ENCODE assay signal across 8 cellular contexts in genomic region chr15:42736178-42736792, GRCh38. TPM values are rescaled to one million over a fixed set of nuclear protein-coding genes. Genes with fewer than 3 reads are reported as not detected.
A peak's percentile ranks its signal among the peaks of the same experiment; 100 is the strongest.
DNase-seq lines count a peak whose midpoint lies in the region; ATAC-seq, FAIRE-seq and TF ChIP-seq lines count a peak whose summit lies in the region.

No MANE protein-coding gene starts in this region.

- H3K27me3 Mint-ChIP-seq in stimulated activated naive CD8-positive, alpha-beta T cell treated with anti-CD3 and anti-CD28 coated beads, Interleukin-15, Interleukin-2, amounts not matched to agents 100 ng/mL and 50 ng/mL, for 24 hours: no peaks in the 10 kb centered on the region

- no peaks in the 10 kb centered on the region for H3K9me3 Mint-ChIP-seq in stimulated activated naive CD8-positive, alpha-beta T cell treated with anti-CD3 and anti-CD28 coated beads, Interleukin-15, Interleukin-2, amounts not matched to agents 100 ng/mL and 50 ng/mL, for 24 hours

- peaks cover 17% of the 10 kb centered on the region for H3K4me1 Mint-ChIP-seq in stimulated activated naive CD8-positive, alpha-beta T cell treated with anti-CD3 and anti-CD28 coated beads, Interleukin-15, Interleukin-2, amounts not matched to agents 100 ng/mL and 50 ng/mL, for 24 hours (ENCODE audit: low read depth)

- H3K4me1 ChIP-seq in GM23248 (ENCODE audit: insufficient read depth) (peaks cover 4% of the 10 kb centered on the region), body of pancreas (peaks cover 30% of the 10 kb centered on the region)

- peak overlapping the region; percentile 89 for H3K9ac ChIP-seq in GM23248

- no peak overlapping the region for H3K27ac Mint-ChIP-seq in stimulated activated naive CD8-positive, alpha-beta T cell treated with anti-CD3 and anti-CD28 coated beads, Interleukin-15, Interleukin-2, amounts not matched to agents 100 ng/mL and 50 ng/mL, for 24 hours

- 1 to 2% methylated on average over 37 to 41 of the region's 55 CpGs for WGBS in GM23248 (ENCODE audit: low coverage in 1 of 2, low lambda C conversion rate in 2 of 2, missing lambda C conversion rate in 2 of 2), 2 experiments
- 2 to 17% methylated on average over 3 to 50 of the region's 55 CpGs for WGBS in body of pancreas, 2 donors

- H2AFZ ChIP-seq in GM23248: peak overlapping the region; percentile 97

- TF ChIP-seq POLR2A in body of pancreas (IDR thresholded peaks at IDR 0.05): no peak

- H3K9me3 ChIP-seq in GM23248 (ENCODE audit: low read depth) (no peaks in the 10 kb centered on the region), body of pancreas (no peaks in the 10 kb centered on the region)

- peaks cover 6% of the 10 kb centered on the region for H3F3A ChIP-seq in GM23248 (ENCODE audit: insufficient read depth)

- H3K9me2 ChIP-seq in GM23248 (ENCODE audit: insufficient read depth): no peaks in the 10 kb centered on the region

- peak overlapping the region; percentile 84 for H3K4me3 Mint-ChIP-seq in stimulated activated naive CD8-positive, alpha-beta T cell treated with anti-CD3 and anti-CD28 coated beads, Interleukin-15, Interleukin-2, amounts not matched to agents 100 ng/mL and 50 ng/mL, for 24 hours

- H3K79me2 ChIP-seq in GM23248 (ENCODE audit: insufficient read depth): peaks cover 19% of the 10 kb centered on the region

- H3K36me3 Mint-ChIP-seq in stimulated activated naive CD8-positive, alpha-beta T cell treated with anti-CD3 and anti-CD28 coated beads, Interleukin-15, Interleukin-2, amounts not matched to agents 100 ng/mL and 50 ng/mL, for 24 hours (ENCODE audit: low read depth): peaks cover 26% of the 10 kb centered on the region

- peak; percentile 18 for ATAC-seq in body of pancreas

- H3K27me3 ChIP-seq in GM23248 (replicated peaks; ENCODE audit: insufficient read depth) (no peaks in the 10 kb centered on the region), body of pancreas (no peaks in the 10 kb centered on the region), kidney epithelial cell (ENCODE audit: control insufficient read depth, insufficient read depth, low read length) (no peaks in the 10 kb centered on the region)

- TF ChIP-seq CTCF in GM10266 (IDR thresholded peaks at IDR 0.05; ENCODE audit: control insufficient read depth, insufficient read depth, low read depth, missing control alignments): no peak
- no peak for TF ChIP-seq CTCF in body of pancreas (IDR thresholded peaks at IDR 0.05)
- no peak for TF ChIP-seq CTCF in kidney epithelial cell (IDR thresholded peaks at IDR 0.05; ENCODE audit: insufficient read depth, low read length, poor library complexity, severe bottlenecking)
- TF ChIP-seq CTCF in D721Med (IDR thresholded peaks at IDR 0.05; ENCODE audit: insufficient read depth, missing control alignments): no peak

- DNase-seq in GM10266 (ENCODE audit: extremely low spot score) (peak; percentile 69), GM23248 (peak; percentile 53), NCI-H69 (lab: John Stamatoyannopoulos, UW) (peak; percentile 49), body of pancreas (no peak), kidney epithelial cell (ENCODE audit: low read depth) (no peak), NCI-H128 (lab: John Stamatoyannopoulos, UW; ENCODE audit: unreplicated experiment) (no peak), D721Med (ENCODE audit: insufficient read length, low spot score) (no peak)

- peak overlapping the region; percentile 99 for H3K4me2 ChIP-seq in GM23248 (ENCODE audit: unreplicated experiment)

- H3K4me3 ChIP-seq in GM23248 (peak overlapping the region; percentile 79), body of pancreas (peak overlapping the region; percentile 44 to 66), kidney epithelial cell (ENCODE audit: low read depth, low read length) (peak overlapping the region; percentile 89)

- intact Hi-C loops in body of pancreas (cut with DNase I): no loop called here

- in situ Hi-C loops in GM23248 (cut with MboI): no loop called here

- H3K27ac ChIP-seq in GM23248 (no peak overlapping the region; the same call in 1 of the 2 replicates), body of pancreas (peak overlapping the region; percentile 86 to 91 (median 88))

- H4K20me1 ChIP-seq in GM23248 (ENCODE audit: insufficient read depth): no peaks in the 10 kb centered on the region

- H3K36me3 ChIP-seq in GM23248 (ENCODE audit: low read depth): no peaks in the 10 kb centered on the region; the same call in 1 of the 2 replicates
- H3K36me3 ChIP-seq in body of pancreas (replicated peaks in 1 of 2; ENCODE audit: insufficient read depth in 1 of 2, low read depth in 2 of 2): peaks cover 12% of the 10 kb centered on the region in 2 donors
- H3K36me3 ChIP-seq in kidney epithelial cell (ENCODE audit: control insufficient read depth, insufficient read depth, low read length): peaks cover 8% of the 10 kb centered on the region

- FAIRE-seq in D721Med (lab: Jason Lieb, UNC): no peak

RNA-seq across cellular contexts. Expression of gene CDAN1, which starts 0.6 kb away (rescaled TPM):
- total RNA-seq in GM23248 (2014; rRNA removed; shearing (Covaris generic)): 13.0 and 17.8 TPM in 2 replicates
- polyA plus RNA-seq in GM23248 (2016; fragmentation: Nextera tagmentation; extraction: Ambion mirVana): 4.2 and 5.3 TPM in 2 replicates
- total RNA-seq in body of pancreas (10 to 100 TPM in 1 of 2 donors, 1 to 10 TPM in 1; 9.9 to 19.1 TPM), kidney epithelial cell (12.9 and 15.8 TPM in 2 replicates)

Comparison
In these comparisons a context has a peak if more than half of its experiments do, and no peak if none do; other contexts are left out.
1. DNase-seq: peak in GM10266 (single experiment), GM23248 (single experiment) and NCI-H69 (single experiment); none in body of pancreas (0 of 4), kidney epithelial cell (single experiment), NCI-H128 (single experiment) and D721Med (single experiment).
2. Peak in every context shown above with its lines, with median percentiles within 50 percentile points of each other: H3K4me3 ChIP-seq.